ENCODE assay signal across 11 cellular contexts in the genomic region with DNA sequence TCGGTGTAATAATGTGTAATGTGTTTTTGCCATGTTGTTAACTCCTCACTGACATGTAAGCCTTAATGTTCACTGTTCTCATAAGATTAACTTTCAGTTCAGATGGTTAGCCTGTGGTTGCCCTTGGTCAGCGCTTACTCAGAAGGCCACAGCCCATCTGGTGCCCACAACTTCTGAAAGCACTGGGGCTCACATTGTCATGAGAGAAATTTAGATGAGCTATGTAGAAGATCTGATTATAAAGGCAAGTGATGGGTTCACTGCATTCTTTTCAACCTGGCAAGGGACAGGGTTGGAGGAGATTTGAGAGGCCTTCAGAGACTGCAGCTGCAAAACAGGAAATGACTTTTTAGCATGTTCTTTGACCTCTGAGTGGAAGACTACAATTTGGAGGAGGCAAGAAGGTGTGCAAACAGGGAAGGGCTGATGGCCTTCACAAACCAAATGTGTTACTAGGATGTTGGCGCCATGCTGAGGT.
DNase-seq lines count a peak whose midpoint lies in the region; ATAC-seq and TF ChIP-seq lines count a peak whose summit lies in the region.
"Had no signal": no experiment of that assay in that cellular context is flagged by ENCODE, and none has a peak within 500 bp of the region (broad histone marks: within the 10 kb centered on the region; RNA-seq: fewer than 3 reads in every experiment).

No MANE protein-coding gene starts in this region.

- H3K4me3 Mint-ChIP-seq in activated CD4-positive, alpha-beta T cell treated with anti-CD3 and anti-CD28 coated beads, Interleukin-2, amount 10 ng/mL, durations not matched to agents 7 days and 5 days: no peak overlapping the region
- H3K4me3 Mint-ChIP-seq: dendritic cell treated with granulocyte-macrophage colony-stimulating factor and Interleukin-4, amounts not matched to agents 40 ng/mL and 50 ng/mL, for 4 days had no signal

- H3K27me3 Mint-ChIP-seq in activated CD4-positive, alpha-beta T cell treated with anti-CD3 and anti-CD28 coated beads, Interleukin-2, amount 10 ng/mL, durations not matched to agents 7 days and 5 days: no peaks in the 10 kb centered on the region
- H3K27me3 Mint-ChIP-seq: dendritic cell treated with granulocyte-macrophage colony-stimulating factor and Interleukin-4, amounts not matched to agents 40 ng/mL and 50 ng/mL, for 4 days; naive B cell had no signal

- in situ Hi-C loops in gastrocnemius medialis (cut with MboI; ENCODE audit: low sequenced_read_pairs in 4 of 4): no loop called here

- peaks cover 15% of the 10 kb centered on the region for H3K4me1 Mint-ChIP-seq in activated CD4-positive, alpha-beta T cell treated with anti-CD3 and anti-CD28 coated beads, Interleukin-2, amount 10 ng/mL, durations not matched to agents 7 days and 5 days

- peak overlapping the region; percentile 76 for H3K27ac Mint-ChIP-seq in activated CD4-positive, alpha-beta T cell treated with anti-CD3 and anti-CD28 coated beads, Interleukin-2, amount 10 ng/mL, durations not matched to agents 7 days and 5 days
- H3K27ac Mint-ChIP-seq: dendritic cell treated with granulocyte-macrophage colony-stimulating factor and Interleukin-4, amounts not matched to agents 40 ng/mL and 50 ng/mL, for 4 days had no signal

- no peaks in the 10 kb centered on the region for H3K27me3 ChIP-seq in gastrocnemius medialis

- no peaks in the 10 kb centered on the region for H3K9me3 ChIP-seq in gastrocnemius medialis

- no peaks in the 10 kb centered on the region for H3K36me3 ChIP-seq in gastrocnemius medialis

- POLR2A ChIA-PET in activated CD4-positive, alpha-beta T cell treated with anti-CD3 and anti-CD28 coated beads, Interleukin-2, amount 10 ng/mL, durations not matched to agents 7 days and 5 days (lab: Charles Lee): no interaction called here

- no peak overlapping the region for H3K4me3 ChIP-seq in cardiac fibroblast (replicated peaks in 1 of 2; ENCODE audit: low read depth in 2 of 2, low read length in 2 of 2)
- no peak overlapping the region for H3K4me3 ChIP-seq in gastrocnemius medialis

- H3K27ac ChIP-seq in gastrocnemius medialis: peak overlapping the region in 3 of 4 donors; percentile 20 to 35 (median 25)

- TF ChIP-seq CTCF in cardiac fibroblast (IDR thresholded peaks at IDR 0.05; ENCODE audit: low read depth, low read length) (no peak), gastrocnemius medialis (IDR thresholded peaks at IDR 0.05 in 4 of 5, conservative IDR thresholded peaks at IDR 0.05 in 1 of 5) (no peak)

- H3K4me1 ChIP-seq in gastrocnemius medialis: no peaks in the 10 kb centered on the region

- CTCF ChIA-PET in activated CD4-positive, alpha-beta T cell treated with anti-CD3 and anti-CD28 coated beads, Interleukin-2, amount 10 ng/mL, durations not matched to agents 7 days and 5 days (lab: Charles Lee): interaction anchor here (0.9 to 1.2 kb wide), 2 partner anchors 10 to 19 kb away, joined by 3 read pairs; no protein-coding TSS in a partner anchor

- DNase-seq in activated CD4-positive, alpha-beta T cell treated with anti-CD3 and anti-CD28 coated beads, Interleukin-2, amount 10 ng/mL, durations not matched to agents 7 days and 5 days: peak; percentile 9
- DNase-seq in activated CD4-positive, alpha-beta T cell treated with anti-CD3 and anti-CD28 coated beads for 1 hour: no peak
- peak; percentile 33 for DNase-seq in OCI-M1 (lab: John Stamatoyannopoulos, UW)
- peak; percentile 46 for DNase-seq in cardiac fibroblast (ENCODE audit: low read depth in 2 of 2)
- DNase-seq in gastrocnemius medialis: no peak
- DNase-seq in NCI-H345 (lab: John Stamatoyannopoulos, UW): no peak
- DNase-seq in KG1 (lab: John Stamatoyannopoulos, UW): no peak
- DNase-seq: naive B cell; stimulated activated CD4-positive, alpha-beta T cell treated with anti-CD3 and anti-CD28 coated beads, Interleukin-12 subunit alpha, Interleukin-12 subunit beta, amount 100 ng/mL, for 4 hours had no signal

- ATAC-seq in gastrocnemius medialis: peak; percentile 14 to 41
- ATAC-seq in HG02970 (IDR thresholded peaks at IDR 0.05; ENCODE audit: low FRiP score, unreplicated experiment): no peak

- peaks cover 14% of the 10 kb centered on the region for H3K9me3 Mint-ChIP-seq in activated CD4-positive, alpha-beta T cell treated with anti-CD3 and anti-CD28 coated beads, Interleukin-2, amount 10 ng/mL, durations not matched to agents 7 days and 5 days
- H3K9me3 Mint-ChIP-seq: dendritic cell treated with granulocyte-macrophage colony-stimulating factor and Interleukin-4, amounts not matched to agents 40 ng/mL and 50 ng/mL, for 4 days had no signal

- peaks cover 5% of the 10 kb centered on the region for H3K36me3 Mint-ChIP-seq in activated CD4-positive, alpha-beta T cell treated with anti-CD3 and anti-CD28 coated beads, Interleukin-2, amount 10 ng/mL, durations not matched to agents 7 days and 5 days (ENCODE audit: low read depth)
- H3K36me3 Mint-ChIP-seq: naive B cell had no signal

- intact Hi-C loops in gastrocnemius medialis (cut with DNase I; ENCODE audit: low total_unique reads): no loop called here

- no peak for TF ChIP-seq POLR2A in gastrocnemius medialis (IDR thresholded peaks at IDR 0.05)

Comparison
In these comparisons a context has a peak if more than half of its experiments do, and no peak if none do; other contexts are left out.
1. DNase-seq: peak in activated CD4-positive, alpha-beta T cell treated with anti-CD3 and anti-CD28 coated beads, Interleukin-2, amount 10 ng/mL, durations not matched to agents 7 days and 5 days (single experiment), OCI-M1 (single experiment) and cardiac fibroblast (2 of 2); none in activated CD4-positive, alpha-beta T cell treated with anti-CD3 and anti-CD28 coated beads for 1 hour (single experiment), gastrocnemius medialis (0 of 2), NCI-H345 (single experiment) and KG1 (single experiment).